ENCODE assay signal across 25 cellular contexts in genomic region chr9:127219533-127219932, GRCh38. TPM values are rescaled to one million over a fixed set of nuclear protein-coding genes. Genes with fewer than 3 reads are reported as not detected.
DNase-seq lines count a peak whose midpoint lies in the region; ATAC-seq and TF ChIP-seq lines count a peak whose summit lies in the region.
"Had no signal": no experiment of that assay in that cellular context is flagged by ENCODE, and none has a peak within 500 bp of the region (broad histone marks: within the 10 kb centered on the region; RNA-seq: fewer than 3 reads in every experiment).

No MANE protein-coding gene starts in this region.

- peaks cover 3% of the 10 kb centered on the region for H3K36me3 Mint-ChIP-seq in dendritic cell treated with granulocyte-macrophage colony-stimulating factor and Interleukin-4, amounts not matched to agents 40 ng/mL and 50 ng/mL, for 4 days (ENCODE audit: low read depth)
- H3K36me3 Mint-ChIP-seq: IgD-negative memory B cell had no signal

- no peak overlapping the region for H2AK5ac ChIP-seq in neuronal stem cell (ENCODE audit: low read depth, low read length)

- no peak overlapping the region for H2BK120ac ChIP-seq in neuronal stem cell (ENCODE audit: low read depth, low read length)

- H3K4me3 ChIP-seq in neuronal stem cell (ENCODE audit: low read length in 2 of 2) (no peak overlapping the region), body of pancreas (no peak overlapping the region)
- H3K4me3 ChIP-seq: GM12878, GM23248, PC-9 had no signal

- H3K14ac ChIP-seq in neuronal stem cell (ENCODE audit: low read length): no peak overlapping the region

- H3K18ac ChIP-seq in neuronal stem cell (ENCODE audit: low read length): no peak overlapping the region

- H3K23ac ChIP-seq in neuronal stem cell (ENCODE audit: low read depth, low read length, poor library complexity): no peak overlapping the region

- WGBS in neuronal stem cell (ENCODE audit: extremely low coverage in 2 of 2, insufficient read length in 2 of 2, insufficient replicate concordance in 1 of 2), 2 donors: no CpG with 5 or more reads among the region's 6 CpGs
- WGBS in body of pancreas, 2 donors: 87 to 91% methylated on average over 6 of the region's 6 CpGs

- H3K27ac ChIP-seq in neuronal stem cell (replicated peaks; ENCODE audit: low read length) (no peak overlapping the region), body of pancreas (no peak overlapping the region)
- H3K27ac ChIP-seq: C4-2B, GM23248, KMS-11, PC-9 had no signal

- no peaks in the 10 kb centered on the region for H3K9me3 Mint-ChIP-seq in dendritic cell treated with granulocyte-macrophage colony-stimulating factor and Interleukin-4, amounts not matched to agents 40 ng/mL and 50 ng/mL, for 4 days
- H3K9me3 Mint-ChIP-seq: CD8-positive, alpha-beta memory T cell; IgD-negative memory B cell had no signal

- no peaks in the 10 kb centered on the region for H3K9me3 ChIP-seq in neuronal stem cell (replicated peaks in 1 of 2; ENCODE audit: control insufficient read depth in 2 of 2, insufficient read depth in 1 of 2, low read depth in 1 of 2, low read length in 2 of 2)
- H3K9me3 ChIP-seq in body of pancreas: no peaks in the 10 kb centered on the region

- no peak overlapping the region for H3K4me3 Mint-ChIP-seq in dendritic cell treated with granulocyte-macrophage colony-stimulating factor and Interleukin-4, amounts not matched to agents 40 ng/mL and 50 ng/mL, for 4 days
- H3K4me3 Mint-ChIP-seq: B cell; CD8-positive, alpha-beta memory T cell had no signal

- H3K27me3 ChIP-seq in neuronal stem cell (ENCODE audit: control insufficient read depth in 3 of 3, insufficient read depth in 3 of 3, low read depth in 1 of 3, low read length in 3 of 3): peaks cover 0 to 20% (median 11%) of the 10 kb centered on the region in 3 experiments
- H3K27me3 ChIP-seq in body of pancreas: no peaks in the 10 kb centered on the region

- intact Hi-C loops in dendritic cell treated with granulocyte-macrophage colony-stimulating factor and Interleukin-4, amounts not matched to agents 40 ng/mL and 50 ng/mL, for 4 days (cut with micrococcal nuclease): no loop called here
- intact Hi-C loops in body of pancreas (cut with DNase I): no loop called here

- H2BK5ac ChIP-seq in neuronal stem cell (ENCODE audit: low read length): no peak overlapping the region

- H3K79me1 ChIP-seq in neuronal stem cell (ENCODE audit: low read depth, low read length): no peaks in the 10 kb centered on the region

- TF ChIP-seq POLR2A in body of pancreas (IDR thresholded peaks at IDR 0.05): no peak

- no peak overlapping the region for H2AFZ ChIP-seq in neuronal stem cell (ENCODE audit: low read length)
- H2AFZ ChIP-seq: GM23248, PC-9 had no signal

- H4K91ac ChIP-seq in neuronal stem cell (ENCODE audit: low read depth, low read length, poor library complexity): no peak overlapping the region

- peaks cover 27% of the 10 kb centered on the region for H3K27me3 Mint-ChIP-seq in dendritic cell treated with granulocyte-macrophage colony-stimulating factor and Interleukin-4, amounts not matched to agents 40 ng/mL and 50 ng/mL, for 4 days
- H3K27me3 Mint-ChIP-seq: B cell; CD8-positive, alpha-beta memory T cell; IgD-negative memory B cell had no signal

- H2BK12ac ChIP-seq in neuronal stem cell (ENCODE audit: low read length): no peak overlapping the region

- peaks cover 22% of the 10 kb centered on the region for H3K4me1 Mint-ChIP-seq in dendritic cell treated with granulocyte-macrophage colony-stimulating factor and Interleukin-4, amounts not matched to agents 40 ng/mL and 50 ng/mL, for 4 days (ENCODE audit: low read depth)

- TF ChIP-seq CTCF in body of pancreas (IDR thresholded peaks at IDR 0.05): no peak

- peak; percentile 47 for DNase-seq in Ammon's horn (ENCODE audit: low spot score)
- DNase-seq in CD1c-positive myeloid dendritic cell (ENCODE audit: extremely low spot score): peak; percentile 67
- no peak for DNase-seq in neuronal stem cell (ENCODE audit: low spot score)
- DNase-seq in activated T-cell treated with anti-CD3 and anti-CD28 coated beads, Interleukin-2, amount 50 U/mL, for 48 hours: no peak
- DNase-seq in body of pancreas: no peak
- no peak for DNase-seq in Kasumi-1 (lab: John Stamatoyannopoulos, UW)
- DNase-seq: CD8-positive, alpha-beta memory T cell; DMS 273 treated with DMSO at 0.1 percent for 48 hours; DMS79; EL; GDM1; GM23248; NCI-H1048; NCI-H1417; NCI-H1694; NCI-H2029 treated with DMSO at 0.1 percent for 48 hours; NCI-H526 treated with DMSO at 0.1 percent for 48 hours; PC-9; SHP77 had no signal

- H3K36me3 ChIP-seq in neuronal stem cell (replicated peaks in 1 of 2; ENCODE audit: control insufficient read depth in 2 of 2, insufficient read depth in 2 of 2, low read length in 2 of 2): no peaks in the 10 kb centered on the region
- no peaks in the 10 kb centered on the region for H3K36me3 ChIP-seq in body of pancreas (replicated peaks in 1 of 2; ENCODE audit: insufficient read depth in 1 of 2, low read depth in 2 of 2)

- H3K4ac ChIP-seq in neuronal stem cell (ENCODE audit: low read length): no peak overlapping the region

- H4K8ac ChIP-seq in neuronal stem cell (ENCODE audit: low read depth, low read length): no peak overlapping the region

- peak overlapping the region; percentile 67 for H3K27ac Mint-ChIP-seq in dendritic cell treated with granulocyte-macrophage colony-stimulating factor and Interleukin-4, amounts not matched to agents 40 ng/mL and 50 ng/mL, for 4 days
- H3K27ac Mint-ChIP-seq: B cell had no signal

- no peak for ATAC-seq in body of pancreas
- ATAC-seq: GM12878 had no signal

- H3K9ac ChIP-seq in neuronal stem cell (ENCODE audit: low read depth, low read length, poor library complexity): peak overlapping the region; percentile 25
- H3K9ac ChIP-seq: GM23248, KMS-11 had no signal

- no peak overlapping the region for H3K4me2 ChIP-seq in neuronal stem cell (ENCODE audit: insufficient read depth, low read length, poor library complexity, severe bottlenecking)
- H3K4me2 ChIP-seq: KMS-11, PC-9 had no signal

- peaks cover 0 to 5% of the 10 kb centered on the region in 2 donors for H3K4me1 ChIP-seq in neuronal stem cell (ENCODE audit: control insufficient read depth in 2 of 2, insufficient read depth in 1 of 2, low read depth in 1 of 2, low read length in 2 of 2)
- H3K4me1 ChIP-seq in body of pancreas: peaks cover 9% of the 10 kb centered on the region

- no peak overlapping the region for H2BK15ac ChIP-seq in neuronal stem cell (ENCODE audit: low read length)

RNA-seq across cellular contexts. Expression of gene GARNL3, which starts 45.0 kb away (rescaled TPM):
- 4.6 TPM for polyA plus RNA-seq in neuronal stem cell (2013, experiment 1 of 2)
- 4.7 TPM for polyA plus RNA-seq in neuronal stem cell (2013, experiment 2 of 2)
- 10 to 100 TPM in 1 of 2 donors, 1 to 10 TPM in 1; 5.9 to 23.6 TPM for total RNA-seq in body of pancreas

Comparison
In these comparisons a context has a peak if more than half of its experiments do, and no peak if none do; other contexts are left out.
1. DNase-seq: peak in Ammon's horn (single experiment) and CD1c-positive myeloid dendritic cell (single experiment); none in neuronal stem cell (single experiment), activated T-cell treated with anti-CD3 and anti-CD28 coated beads, Interleukin-2, amount 50 U/mL, for 48 hours (0 of 2), body of pancreas (0 of 4) and Kasumi-1 (0 of 2).